In the genomic region with DNA sequence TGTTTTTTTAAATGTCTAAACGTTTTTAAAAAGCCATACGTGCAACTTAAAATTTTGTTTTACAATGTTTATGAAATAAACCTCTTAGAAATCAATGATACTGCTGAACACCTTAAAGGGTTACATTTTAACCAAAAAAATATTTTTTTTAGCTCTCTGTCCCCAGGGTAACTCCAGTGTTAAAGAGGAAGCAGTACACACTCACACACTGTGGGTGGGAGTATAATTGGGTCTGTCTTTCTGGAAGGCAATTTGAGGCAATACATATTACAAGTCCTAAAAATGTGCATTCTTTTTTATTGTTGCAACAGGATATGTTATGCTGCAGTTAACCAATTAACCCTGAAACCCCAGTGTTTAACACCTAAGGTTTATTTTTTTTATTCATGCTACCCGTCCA, we compare ENCODE assay signal across 18 cellular contexts. TPM values are rescaled to one million over a fixed set of nuclear protein-coding genes. Genes with fewer than 3 reads are reported as not detected.
"Had no signal": no experiment of that assay in that cellular context is flagged by ENCODE, and none has a peak within 500 bp of the region (broad histone marks: within the 10 kb centered on the region; RNA-seq: fewer than 3 reads in every experiment).

No MANE protein-coding gene starts in this region.

- H3K27me3 ChIP-seq: cardiac muscle cell, dorsolateral prefrontal cortex, ovary, sigmoid colon, spleen, stomach, testis had no signal

- ATAC-seq: activated CD8-positive, alpha-beta memory T cell treated with anti-CD3 and anti-CD28 coated beads, Interleukin-2, amount 10 ng/mL, durations not matched to agents 7 days and 5 days; activated naive CD4-positive, alpha-beta T cell treated with anti-CD3 and anti-CD28 coated beads, Interleukin-2, amount 50 U/mL, for 72 hours; naive thymus-derived CD4-positive, alpha-beta T cell had no signal

- H3K27me3 Mint-ChIP-seq: activated T-cell treated with anti-CD3 and anti-CD28 coated beads, Interleukin-2, amount 50 U/mL, for 24 hours had no signal

- H3K4me3 Mint-ChIP-seq: activated CD8-positive, alpha-beta memory T cell treated with anti-CD3 and anti-CD28 coated beads, Interleukin-2, amount 10 ng/mL, durations not matched to agents 7 days and 5 days; activated T-cell treated with anti-CD3 and anti-CD28 coated beads, Interleukin-2, amount 50 U/mL, for 24 hours; naive thymus-derived CD4-positive, alpha-beta T cell had no signal

- H3K4me1 ChIP-seq: sigmoid colon, stomach, testis had no signal

- H3K27ac Mint-ChIP-seq: activated CD8-positive, alpha-beta memory T cell treated with anti-CD3 and anti-CD28 coated beads, Interleukin-2, amount 10 ng/mL, durations not matched to agents 7 days and 5 days; activated naive CD4-positive, alpha-beta T cell treated with anti-CD3 and anti-CD28 coated beads, Interleukin-2, amount 50 U/mL, for 72 hours; activated T-cell treated with anti-CD3 and anti-CD28 coated beads, Interleukin-2, amount 50 U/mL, for 24 hours; naive thymus-derived CD4-positive, alpha-beta T cell had no signal

- DNase-seq: activated CD4-positive, alpha-beta T cell treated with anti-CD3 and anti-CD28 coated beads for 1 hour; activated CD4-positive, alpha-beta T cell treated with anti-CD3 and anti-CD28 coated beads, Interleukin-2, amount 50 U/mL, for 4 hours; activated CD8-positive, alpha-beta memory T cell treated with anti-CD3 and anti-CD28 coated beads, Interleukin-2, amount 10 ng/mL, durations not matched to agents 7 days and 5 days; activated gamma-delta T cell; activated T-cell treated with anti-CD3 and anti-CD28 coated beads, Interleukin-2, amount 50 U/mL, for 24 hours; dorsolateral prefrontal cortex; islet precursor cell; naive thymus-derived CD4-positive, alpha-beta T cell; ovary; sigmoid colon; spleen; stomach had no signal

- H3K36me3 Mint-ChIP-seq: activated naive CD4-positive, alpha-beta T cell treated with anti-CD3 and anti-CD28 coated beads, Interleukin-2, amount 50 U/mL, for 72 hours had no signal

- H3K9me3 Mint-ChIP-seq: activated naive CD4-positive, alpha-beta T cell treated with anti-CD3 and anti-CD28 coated beads, Interleukin-2, amount 50 U/mL, for 72 hours; activated T-cell treated with anti-CD3 and anti-CD28 coated beads, Interleukin-2, amount 50 U/mL, for 24 hours had no signal

- H3K27ac ChIP-seq: cardiac muscle cell, dorsolateral prefrontal cortex, ovary, sigmoid colon, stomach, testis had no signal

- H3K4me3 ChIP-seq: cardiac muscle cell, dorsolateral prefrontal cortex, ovary, sigmoid colon, spleen, stomach, testis had no signal

- H3K9me3 ChIP-seq: ovary, stomach, testis had no signal

- H3K36me3 ChIP-seq: cardiac muscle cell, ovary had no signal

RNA-seq across cellular contexts. Expression of a gene that starts 37.7 kb away (rescaled TPM):
- total RNA-seq: activated CD8-positive, alpha-beta memory T cell treated with anti-CD3 and anti-CD28 coated beads, Interleukin-2, amount 10 ng/mL, durations not matched to agents 7 days and 5 days; activated naive CD4-positive, alpha-beta T cell treated with anti-CD3 and anti-CD28 coated beads, Interleukin-2, amount 50 U/mL, for 72 hours; lung microvascular endothelial cell; naive thymus-derived CD4-positive, alpha-beta T cell; pulmonary artery endothelial cell; sigmoid colon; spleen; ureter had no signal
